Comparison of ENCODE assay signal across 12 cellular contexts in genomic region chr9:95725045-95725444, GRCh38.
A peak's percentile ranks its signal among the peaks of the same experiment; 100 is the strongest.
DNase-seq lines count a peak whose midpoint lies in the region; ATAC-seq and TF ChIP-seq lines count a peak whose summit lies in the region.
"Had no signal": no experiment of that assay in that cellular context is flagged by ENCODE, and none has a peak within 500 bp of the region (broad histone marks: within the 10 kb centered on the region; RNA-seq: fewer than 3 reads in every experiment).

No MANE protein-coding gene starts in this region.

- peaks cover 34% of the 10 kb centered on the region for H3K4me1 ChIP-seq in CD4-positive, alpha-beta memory T cell (ENCODE audit: insufficient read depth, low read length)
- no peaks in the 10 kb centered on the region for H3K4me1 ChIP-seq in gastrocnemius medialis
- H3K4me1 ChIP-seq: prostate gland had no signal

- TF ChIP-seq POLR2A in gastrocnemius medialis (IDR thresholded peaks at IDR 0.05): no peak

- DNase-seq in CD4-positive, alpha-beta memory T cell: no peak
- DNase-seq in gastrocnemius medialis: no peak
- DNase-seq in NCI-H187 (lab: John Stamatoyannopoulos, UW): no peak
- no peak for DNase-seq in DMS79 treated with DMSO at 0.1 percent for 48 hours (lab: John Stamatoyannopoulos, UW)
- DNase-seq: IMR-90 had no signal

- ATAC-seq in GM19468 (IDR thresholded peaks at IDR 0.05; ENCODE audit: extremely low read depth, unreplicated experiment) (peak; percentile 26), HG03460 (IDR thresholded peaks at IDR 0.05; ENCODE audit: unreplicated experiment) (peak; percentile 10), gastrocnemius medialis (no peak), HG03565 (IDR thresholded peaks at IDR 0.05; ENCODE audit: unreplicated experiment) (no peak)

- no peak for TF ChIP-seq CTCF in gastrocnemius medialis (IDR thresholded peaks at IDR 0.05 in 4 of 5, conservative IDR thresholded peaks at IDR 0.05 in 1 of 5)

- CTCF ChIA-PET in CD4-positive, alpha-beta memory T cell (lab: Charles Lee; ENCODE audit: partially characterized antibody): no interaction called here

- no peak overlapping the region for H3K27ac ChIP-seq in CD4-positive, alpha-beta memory T cell (ENCODE audit: low read depth, low read length)
- no peak overlapping the region for H3K27ac ChIP-seq in gastrocnemius medialis
- H3K27ac ChIP-seq: prostate gland had no signal

- POLR2A ChIA-PET in CD4-positive, alpha-beta memory T cell (lab: Charles Lee; ENCODE audit: partially characterized antibody): interaction anchor here (1.3 kb wide), 1 partner anchor 153 kb away, joined by 4 read pairs; no protein-coding TSS in a partner anchor

- peaks cover 0 to 25% (median 11%) of the 10 kb centered on the region in 8 donors for H3K9me3 Mint-ChIP-seq in CD4-positive, alpha-beta memory T cell
- no peaks in the 10 kb centered on the region for H3K9me3 Mint-ChIP-seq in activated naive CD4-positive, alpha-beta T cell treated with anti-CD3 and anti-CD28 coated beads, Interleukin-2, amount 50 U/mL, for 24 hours

- H3K27me3 Mint-ChIP-seq in CD4-positive, alpha-beta memory T cell: peaks cover 0 to 2% of the 10 kb centered on the region in 2 donors
- H3K27me3 Mint-ChIP-seq in activated naive CD4-positive, alpha-beta T cell treated with anti-CD3 and anti-CD28 coated beads, Interleukin-2, amount 50 U/mL, for 24 hours: no peaks in the 10 kb centered on the region

- H3K36me3 ChIP-seq in CD4-positive, alpha-beta memory T cell (ENCODE audit: insufficient read depth, low read length): no peaks in the 10 kb centered on the region
- no peaks in the 10 kb centered on the region for H3K36me3 ChIP-seq in gastrocnemius medialis
- H3K36me3 ChIP-seq: HAP-1, prostate gland had no signal

- H3K27me3 ChIP-seq in CD4-positive, alpha-beta memory T cell (ENCODE audit: insufficient read depth, low read length): no peaks in the 10 kb centered on the region
- no peaks in the 10 kb centered on the region for H3K27me3 ChIP-seq in gastrocnemius medialis

- in situ Hi-C loops in gastrocnemius medialis (cut with MboI; ENCODE audit: low sequenced_read_pairs in 4 of 4): loop anchor here (10.0 to 25.0 kb wide), 2 partner anchors 487 to 490 kb away; no protein-coding TSS in a partner anchor

- peaks cover 3 to 9% of the 10 kb centered on the region in 2 donors for H3K9me3 ChIP-seq in CD4-positive, alpha-beta memory T cell (ENCODE audit: control insufficient read depth in 1 of 2, low read length in 2 of 2)
- no peaks in the 10 kb centered on the region for H3K9me3 ChIP-seq in gastrocnemius medialis
- H3K9me3 ChIP-seq: HAP-1, prostate gland had no signal

- H3K4me3 ChIP-seq in CD4-positive, alpha-beta memory T cell (ENCODE audit: low read length in 2 of 2): no peak overlapping the region
- no peak overlapping the region for H3K4me3 ChIP-seq in gastrocnemius medialis
- H3K4me3 ChIP-seq: HAP-1, lung, prostate gland had no signal

- intact Hi-C loops in CD4-positive, alpha-beta memory T cell (cut with micrococcal nuclease): loop anchor here (2.0 kb wide), 1 partner anchor 152 kb away; no protein-coding TSS in a partner anchor
- intact Hi-C loops in gastrocnemius medialis (cut with DNase I; ENCODE audit: low total_unique reads): loop anchor here (5.0 kb wide), 1 partner anchor 492 kb away; no protein-coding TSS in a partner anchor

- peaks cover 0 to 1% of the 10 kb centered on the region in 2 donors for H3K36me3 Mint-ChIP-seq in CD4-positive, alpha-beta memory T cell
- H3K36me3 Mint-ChIP-seq in activated naive CD4-positive, alpha-beta T cell treated with anti-CD3 and anti-CD28 coated beads, Interleukin-2, amount 50 U/mL, for 24 hours: peaks cover 2% of the 10 kb centered on the region

- H3K4me1 Mint-ChIP-seq in CD4-positive, alpha-beta memory T cell: peaks cover 29 to 49% (median 33%) of the 10 kb centered on the region in 4 donors
- peaks cover 46% of the 10 kb centered on the region for H3K4me1 Mint-ChIP-seq in activated naive CD4-positive, alpha-beta T cell treated with anti-CD3 and anti-CD28 coated beads, Interleukin-2, amount 50 U/mL, for 24 hours

- H3K27ac Mint-ChIP-seq in CD4-positive, alpha-beta memory T cell: peak overlapping the region; percentile 33 to 92 (median 88)
- peak overlapping the region; percentile 85 for H3K27ac Mint-ChIP-seq in activated naive CD4-positive, alpha-beta T cell treated with anti-CD3 and anti-CD28 coated beads, Interleukin-2, amount 50 U/mL, for 24 hours

- peak overlapping the region in 4 of 8 donors; percentile 17 to 73 (median 25) for H3K4me3 Mint-ChIP-seq in CD4-positive, alpha-beta memory T cell
- peak overlapping the region; percentile 57 for H3K4me3 Mint-ChIP-seq in activated naive CD4-positive, alpha-beta T cell treated with anti-CD3 and anti-CD28 coated beads, Interleukin-2, amount 50 U/mL, for 24 hours

Comparison
In these comparisons a context has a peak if more than half of its experiments do, and no peak if none do; other contexts are left out.
1. ATAC-seq: peak in GM19468 (single experiment) and HG03460 (single experiment); none in gastrocnemius medialis (0 of 2) and HG03565 (single experiment).